In the genomic region with DNA sequence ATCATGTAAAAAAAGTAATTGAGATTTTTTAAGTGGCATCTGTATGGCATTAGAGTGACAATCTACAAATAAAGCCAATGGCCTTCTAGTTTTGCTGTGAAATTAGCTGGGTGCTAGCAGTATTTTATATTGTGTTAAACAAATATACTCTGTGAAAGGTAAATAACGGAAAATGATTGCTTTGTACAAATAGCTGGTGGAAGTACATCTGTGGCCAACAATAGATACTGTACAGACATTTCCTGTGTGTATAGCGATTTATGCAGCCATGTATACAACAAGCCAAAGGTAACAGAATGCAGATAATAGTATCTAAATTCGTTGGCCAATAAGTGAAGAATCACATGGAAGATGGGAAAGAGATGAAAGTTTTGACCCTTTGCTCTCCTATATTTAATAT, we compare ENCODE assay signal across 17 cellular contexts.
"Had no signal": no experiment of that assay in that cellular context is flagged by ENCODE, and none has a peak within 500 bp of the region (broad histone marks: within the 10 kb centered on the region; RNA-seq: fewer than 3 reads in every experiment).

No MANE protein-coding gene starts in this region.

- H3K27me3 Mint-ChIP-seq: activated naive CD8-positive, alpha-beta T cell treated with anti-CD3 and anti-CD28 coated beads, Interleukin-2, amount 50 U/mL, for 24 hours; activated T-helper 17 cell treated with anti-CD3 and anti-CD28 coated beads, Interleukin-2, amount 50 U/mL, for 72 hours; stimulated activated naive CD8-positive, alpha-beta T cell treated with anti-CD3 and anti-CD28 coated beads, Interleukin-15, amount 100 ng/mL, for 72 hours had no signal

- DNase-seq: activated CD4-positive, alpha-beta T cell treated with anti-CD3 and anti-CD28 coated beads, Interleukin-2, amount 50 U/mL, for 4 hours; activated CD4-positive, CD25-positive, alpha-beta regulatory T cell treated with anti-CD3 and anti-CD28 coated beads, Interleukin-2, amount 50 U/mL, for 72 hours; activated naive CD4-positive, alpha-beta T cell treated with anti-CD3 and anti-CD28 coated beads for 36 hours; activated naive CD8-positive, alpha-beta T cell treated with anti-CD3 and anti-CD28 coated beads, Interleukin-2, amount 50 U/mL, for 24 hours; activated T-cell treated with anti-CD3 and anti-CD28 coated beads for 4 hours; aorta; cerebellar nuclear complex; heart left ventricle; immature natural killer cell; ovary; sigmoid colon; stimulated activated CD4-positive, alpha-beta T cell treated with anti-CD3 and anti-CD28 coated beads, Interleukin-1b, Interleukin-23, amount 100 ng/mL, for 48 hours; stimulated activated naive CD8-positive, alpha-beta T cell treated with anti-CD3 and anti-CD28 coated beads, Interleukin-15, amount 100 ng/mL, for 72 hours; T-helper 9 cell; testis; upper lobe of left lung had no signal

- H3K4me1 Mint-ChIP-seq: activated naive CD8-positive, alpha-beta T cell treated with anti-CD3 and anti-CD28 coated beads, Interleukin-2, amount 50 U/mL, for 24 hours; activated T-helper 17 cell treated with anti-CD3 and anti-CD28 coated beads, Interleukin-2, amount 50 U/mL, for 72 hours; immature natural killer cell; stimulated activated naive CD8-positive, alpha-beta T cell treated with anti-CD3 and anti-CD28 coated beads, Interleukin-15, amount 100 ng/mL, for 72 hours had no signal

- ATAC-seq: activated naive CD8-positive, alpha-beta T cell treated with anti-CD3 and anti-CD28 coated beads, Interleukin-2, amount 50 U/mL, for 24 hours; activated T-helper 17 cell treated with anti-CD3 and anti-CD28 coated beads, Interleukin-2, amount 50 U/mL, for 72 hours; heart left ventricle; stimulated activated naive CD8-positive, alpha-beta T cell treated with anti-CD3 and anti-CD28 coated beads, Interleukin-15, amount 100 ng/mL, for 72 hours had no signal

- H3K9me3 Mint-ChIP-seq: activated naive CD4-positive, alpha-beta T cell treated with anti-CD3 and anti-CD28 coated beads for 36 hours; activated naive CD8-positive, alpha-beta T cell treated with anti-CD3 and anti-CD28 coated beads, Interleukin-2, amount 50 U/mL, for 24 hours; activated T-helper 17 cell treated with anti-CD3 and anti-CD28 coated beads, Interleukin-2, amount 50 U/mL, for 72 hours; immature natural killer cell; stimulated activated naive CD8-positive, alpha-beta T cell treated with anti-CD3 and anti-CD28 coated beads, Interleukin-15, amount 100 ng/mL, for 72 hours had no signal

- H3K27ac Mint-ChIP-seq: activated naive CD4-positive, alpha-beta T cell treated with anti-CD3 and anti-CD28 coated beads for 36 hours; activated naive CD8-positive, alpha-beta T cell treated with anti-CD3 and anti-CD28 coated beads, Interleukin-2, amount 50 U/mL, for 24 hours; activated T-helper 17 cell treated with anti-CD3 and anti-CD28 coated beads, Interleukin-2, amount 50 U/mL, for 72 hours; immature natural killer cell; stimulated activated naive CD8-positive, alpha-beta T cell treated with anti-CD3 and anti-CD28 coated beads, Interleukin-15, amount 100 ng/mL, for 72 hours had no signal

- H3K4me3 Mint-ChIP-seq: activated naive CD4-positive, alpha-beta T cell treated with anti-CD3 and anti-CD28 coated beads for 36 hours; activated naive CD8-positive, alpha-beta T cell treated with anti-CD3 and anti-CD28 coated beads, Interleukin-2, amount 50 U/mL, for 24 hours; activated T-helper 17 cell treated with anti-CD3 and anti-CD28 coated beads, Interleukin-2, amount 50 U/mL, for 72 hours; immature natural killer cell; stimulated activated naive CD8-positive, alpha-beta T cell treated with anti-CD3 and anti-CD28 coated beads, Interleukin-15, amount 100 ng/mL, for 72 hours had no signal
